In the genomic region with DNA sequence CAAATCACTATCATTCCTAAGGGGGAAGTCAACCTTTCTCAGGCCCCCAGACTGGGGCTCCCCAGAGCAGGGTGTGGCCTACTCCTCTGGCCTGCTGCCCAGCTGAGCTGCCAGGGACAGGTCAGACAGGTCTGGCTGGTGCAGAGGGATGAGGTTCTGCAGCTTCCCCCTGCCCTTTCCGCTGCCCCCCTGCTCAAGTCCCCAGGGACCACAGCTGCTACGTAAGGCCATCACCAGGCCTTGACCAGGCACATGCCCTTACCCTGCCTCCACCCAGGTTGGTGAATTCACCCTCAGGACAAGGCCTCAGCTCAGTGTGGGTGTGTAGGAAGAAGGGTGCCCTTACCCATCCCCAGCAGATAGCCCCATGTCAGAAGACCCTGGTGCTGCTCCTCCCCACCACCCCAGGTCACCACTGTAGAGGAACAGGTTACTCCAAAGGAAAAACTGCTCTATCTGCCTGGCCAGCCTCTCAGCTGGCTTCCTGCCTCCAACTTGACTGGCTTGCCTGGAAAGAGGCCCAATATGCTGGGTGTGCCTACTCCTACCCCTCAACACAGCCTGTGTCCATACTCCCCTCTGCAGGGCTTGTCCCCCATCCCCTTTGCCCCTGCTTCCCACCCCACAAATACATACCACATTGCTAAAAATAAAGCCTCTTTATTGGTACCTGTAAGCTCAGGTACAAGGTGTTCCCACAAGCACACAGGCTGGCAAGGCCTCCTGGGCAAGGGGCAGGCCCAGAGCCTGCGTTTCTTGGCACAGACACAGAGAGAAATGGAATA, we compare ENCODE assay signal across 8 cellular contexts. TPM values are rescaled to one million over a fixed set of nuclear protein-coding genes. Genes with fewer than 3 reads are reported as not detected.
DNase-seq lines count a peak whose midpoint lies in the region; ATAC-seq and TF ChIP-seq lines count a peak whose summit lies in the region.

No MANE protein-coding gene starts in this region.

- in situ Hi-C loops in KBM-7 (cut with MboI; ENCODE audit: low pct_unique_long_range_greater_than_20kb, low sequenced_read_pairs), result no loop called here

- no peaks in the 10 kb centered on the region for H3K27me3 Mint-ChIP-seq in dendritic cell treated with granulocyte-macrophage colony-stimulating factor and Interleukin-4, amounts not matched to agents 40 ng/mL and 50 ng/mL, for 4 days
- no peaks in the 10 kb centered on the region for H3K27me3 Mint-ChIP-seq in naive thymus-derived CD8-positive, alpha-beta T cell

- peaks cover 67% of the 10 kb centered on the region for H3K36me3 Mint-ChIP-seq in dendritic cell treated with granulocyte-macrophage colony-stimulating factor and Interleukin-4, amounts not matched to agents 40 ng/mL and 50 ng/mL, for 4 days (ENCODE audit: low read depth)
- peaks cover 0 to 54% (median 15%) of the 10 kb centered on the region in 3 donors for H3K36me3 Mint-ChIP-seq in naive thymus-derived CD8-positive, alpha-beta T cell

- peak overlapping the region; percentile 69 for H3K27ac Mint-ChIP-seq in dendritic cell treated with granulocyte-macrophage colony-stimulating factor and Interleukin-4, amounts not matched to agents 40 ng/mL and 50 ng/mL, for 4 days
- H3K27ac Mint-ChIP-seq in naive thymus-derived CD8-positive, alpha-beta T cell, result peak overlapping the region in 7 of 10 donors; percentile 19 to 91 (median 70)

- intact Hi-C loops in dendritic cell treated with granulocyte-macrophage colony-stimulating factor and Interleukin-4, amounts not matched to agents 40 ng/mL and 50 ng/mL, for 4 days (cut with micrococcal nuclease), result no loop called here

- no peak overlapping the region for H3K4me3 Mint-ChIP-seq in dendritic cell treated with granulocyte-macrophage colony-stimulating factor and Interleukin-4, amounts not matched to agents 40 ng/mL and 50 ng/mL, for 4 days
- peak overlapping the region in 3 of 10 donors; percentile 11 to 62 (median 18) for H3K4me3 Mint-ChIP-seq in naive thymus-derived CD8-positive, alpha-beta T cell

- peak in 1 of 2 donors; percentile 6 for ATAC-seq in naive thymus-derived CD8-positive, alpha-beta T cell
- no peak for ATAC-seq in GM21723 (IDR thresholded peaks at IDR 0.05; ENCODE audit: unreplicated experiment)

- POLR2A ChIA-PET in naive thymus-derived CD8-positive, alpha-beta T cell (lab: Charles Lee), result no interaction called here

- H3K27ac ChIP-seq in C4-2B, result peak overlapping the region; percentile 81

- peak; percentile 77 for DNase-seq in LNCaP clone FGC (ENCODE audit: low read depth)
- DNase-seq in naive thymus-derived CD8-positive, alpha-beta T cell, result no peak
- DNase-seq in GM19238 (ENCODE audit: insufficient read length, low spot score), result no peak
- no peak for DNase-seq in KBM-7
- no peak for DNase-seq in NCI-H1930 (lab: John Stamatoyannopoulos, UW)

- H3K9me3 Mint-ChIP-seq in dendritic cell treated with granulocyte-macrophage colony-stimulating factor and Interleukin-4, amounts not matched to agents 40 ng/mL and 50 ng/mL, for 4 days, result no peaks in the 10 kb centered on the region
- H3K9me3 Mint-ChIP-seq in naive thymus-derived CD8-positive, alpha-beta T cell, result no peaks in the 10 kb centered on the region

- H3K4me1 Mint-ChIP-seq in dendritic cell treated with granulocyte-macrophage colony-stimulating factor and Interleukin-4, amounts not matched to agents 40 ng/mL and 50 ng/mL, for 4 days (ENCODE audit: low read depth), result peaks cover 85% of the 10 kb centered on the region
- peaks cover 18 to 42% (median 35%) of the 10 kb centered on the region in 4 donors for H3K4me1 Mint-ChIP-seq in naive thymus-derived CD8-positive, alpha-beta T cell

- no peak for TF ChIP-seq CTCF in C4-2B (conservative IDR thresholded peaks at IDR 0.05)
- TF ChIP-seq CTCF in LNCaP clone FGC (IDR thresholded peaks at IDR 0.05; ENCODE audit: control insufficient read depth, extremely low read depth, insufficient read depth), result no peak

- peak overlapping the region; percentile 36 for H3K4me3 ChIP-seq in LNCaP clone FGC (ENCODE audit: low read depth, low read length)

RNA-seq across cellular contexts. Expression of a gene that starts 12.0 kb away (rescaled TPM):
- 10 to 100 TPM; 15.0 to 17.4 TPM for total RNA-seq in naive thymus-derived CD8-positive, alpha-beta T cell
- polyA plus RNA-seq in naive thymus-derived CD8-positive, alpha-beta T cell, result 10 to 100 TPM in 2 of 3 donors, 1 to 10 TPM in 1; 8.0 to 17.1 (median 10.9) TPM

RNA-seq across cellular contexts. Expression of a gene that starts 33.9 kb away (rescaled TPM):
- 1 to 10 TPM; 7.5 to 8.7 TPM for total RNA-seq in naive thymus-derived CD8-positive, alpha-beta T cell
- under 1 TPM; 0.50 to 0.94 (median 0.57) TPM for polyA plus RNA-seq in naive thymus-derived CD8-positive, alpha-beta T cell

RNA-seq across cellular contexts. Expression of a gene that starts 34.0 kb away (rescaled TPM):
- 10 to 100 TPM; 31.9 to 41.2 TPM for total RNA-seq in naive thymus-derived CD8-positive, alpha-beta T cell
- 10 to 100 TPM; 10.2 to 13.8 (median 10.7) TPM for polyA plus RNA-seq in naive thymus-derived CD8-positive, alpha-beta T cell

RNA-seq across cellular contexts. Expression of a gene that starts 51.0 kb away (rescaled TPM):
- not detected for total RNA-seq in naive thymus-derived CD8-positive, alpha-beta T cell
- polyA plus RNA-seq in naive thymus-derived CD8-positive, alpha-beta T cell, result not detected
